ENCODE assay signal across 19 cellular contexts in the genomic region with DNA sequence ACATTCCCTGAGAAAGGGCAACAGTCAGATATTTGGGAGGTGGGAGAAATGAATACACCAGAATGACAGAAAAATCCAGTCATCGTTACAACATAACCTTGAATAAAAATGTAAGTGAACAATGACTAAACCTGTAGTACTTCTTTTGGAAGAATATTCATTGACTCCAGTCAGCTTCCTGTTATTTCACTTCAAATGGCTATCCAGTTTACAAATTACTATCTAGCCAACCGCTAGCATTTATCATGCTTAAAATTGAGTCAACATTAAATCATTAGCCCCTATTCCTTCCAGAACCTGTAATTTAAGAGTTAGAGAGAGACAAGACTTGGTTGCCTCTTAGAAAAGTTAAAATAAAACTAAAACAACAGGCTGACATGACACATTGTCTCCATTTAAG. TPM values are rescaled to one million over a fixed set of nuclear protein-coding genes. Genes with fewer than 3 reads are reported as not detected.
A peak's percentile ranks its signal among the peaks of the same experiment; 100 is the strongest.
DNase-seq lines count a peak whose midpoint lies in the region; ATAC-seq, FAIRE-seq and TF ChIP-seq lines count a peak whose summit lies in the region.
"Had no signal": no experiment of that assay in that cellular context is flagged by ENCODE, and none has a peak within 500 bp of the region (broad histone marks: within the 10 kb centered on the region; RNA-seq: fewer than 3 reads in every experiment).

No MANE protein-coding gene starts in this region.

- H3K27ac ChIP-seq in cardiac muscle cell, result peak overlapping the region; percentile 81
- no peak overlapping the region for H3K27ac ChIP-seq in right cardiac atrium (ENCODE audit: low read length)
- H3K27ac ChIP-seq in astrocyte (ENCODE audit: low read depth, low read length), result peak overlapping the region; percentile 67
- H3K27ac ChIP-seq: vagina had no signal

- H3K4me3 ChIP-seq in cardiac muscle cell, result no peak overlapping the region
- H3K4me3 ChIP-seq in right cardiac atrium (ENCODE audit: low read length), result no peak overlapping the region
- peak overlapping the region; percentile 7 for H3K4me3 ChIP-seq in astrocyte (ENCODE audit: insufficient read depth, low read depth, low read length)
- H3K4me3 ChIP-seq: vagina had no signal

- H3K9ac ChIP-seq in astrocyte (ENCODE audit: low read length), result peak overlapping the region; percentile 27

- H3K9me3 ChIP-seq in cardiac muscle cell (ENCODE audit: low read depth) (no peaks in the 10 kb centered on the region), right cardiac atrium (ENCODE audit: control insufficient read depth, low read length) (no peaks in the 10 kb centered on the region), astrocyte (ENCODE audit: insufficient read depth, low read depth, low read length) (no peaks in the 10 kb centered on the region)
- H3K9me3 ChIP-seq: vagina had no signal

- peaks cover 91% of the 10 kb centered on the region for H3K79me2 ChIP-seq in astrocyte (ENCODE audit: insufficient read depth, low read length)

- H3K4me1 Mint-ChIP-seq in astrocyte (ENCODE audit: low read depth, unreplicated experiment), result peaks cover 48% of the 10 kb centered on the region
- H3K4me1 Mint-ChIP-seq: activated naive CD8-positive, alpha-beta T cell treated with anti-CD3 and anti-CD28 coated beads for 36 hours had no signal

- 54% methylated on average over 2 of the region's 2 CpGs for WGBS in right cardiac atrium

- H3K27me3 Mint-ChIP-seq in astrocyte (ENCODE audit: low read depth, unreplicated experiment), result no peaks in the 10 kb centered on the region

- FAIRE-seq in astrocyte (lab: Jason Lieb, UNC) (peak; percentile 9), urothelium cell line (lab: Jason Lieb, UNC) (no peak)
- FAIRE-seq: HepG2, small intestine had no signal

- H2AFZ ChIP-seq in astrocyte (ENCODE audit: low read depth, low read length), result no peak overlapping the region

- H3K27ac Mint-ChIP-seq in astrocyte (ENCODE audit: unreplicated experiment), result no peak overlapping the region
- H3K27ac Mint-ChIP-seq: activated naive CD8-positive, alpha-beta T cell treated with anti-CD3 and anti-CD28 coated beads for 36 hours; T-helper 1 cell treated with Interleukin-12 subunit alpha and Interleukin-12 subunit beta and Interleukin-4 antibody, amounts not matched to agents 30 μg/mL and 1 μg/mL, for 36 hours had no signal

- no peaks in the 10 kb centered on the region for H3K9me3 Mint-ChIP-seq in astrocyte (ENCODE audit: unreplicated experiment)
- H3K9me3 Mint-ChIP-seq: activated naive CD8-positive, alpha-beta T cell treated with anti-CD3 and anti-CD28 coated beads for 36 hours; T-helper 1 cell treated with Interleukin-12 subunit alpha and Interleukin-12 subunit beta and Interleukin-4 antibody, amounts not matched to agents 30 μg/mL and 1 μg/mL, for 36 hours had no signal

- H4K20me1 ChIP-seq in astrocyte (ENCODE audit: insufficient read depth, low read length), result peaks cover 3% of the 10 kb centered on the region

- H3K36me3 Mint-ChIP-seq in astrocyte (ENCODE audit: low read depth, unreplicated experiment), result no peaks in the 10 kb centered on the region
- H3K36me3 Mint-ChIP-seq: activated naive CD8-positive, alpha-beta T cell treated with anti-CD3 and anti-CD28 coated beads for 36 hours had no signal

- no peak for TF ChIP-seq CTCF in cardiac muscle cell (IDR thresholded peaks at IDR 0.05; ENCODE audit: low read depth, low read length)
- TF ChIP-seq CTCF in astrocyte (IDR thresholded peaks at IDR 0.05; ENCODE audit: insufficient read depth, low read depth, low read length), result no peak

- no peak overlapping the region for H3K4me3 Mint-ChIP-seq in astrocyte (ENCODE audit: unreplicated experiment)
- H3K4me3 Mint-ChIP-seq: activated naive CD8-positive, alpha-beta T cell treated with anti-CD3 and anti-CD28 coated beads for 36 hours; T-helper 1 cell treated with Interleukin-12 subunit alpha and Interleukin-12 subunit beta and Interleukin-4 antibody, amounts not matched to agents 30 μg/mL and 1 μg/mL, for 36 hours had no signal

- ATAC-seq in right cardiac atrium (no peak), left cardiac atrium (no peak)

- peak overlapping the region; percentile 66 for H3K4me2 ChIP-seq in astrocyte (ENCODE audit: low read length)

- H3K27me3 ChIP-seq in cardiac muscle cell (no peaks in the 10 kb centered on the region), right cardiac atrium (ENCODE audit: control insufficient read depth, insufficient read depth) (no peaks in the 10 kb centered on the region), astrocyte (ENCODE audit: insufficient read depth, low read length) (no peaks in the 10 kb centered on the region)
- H3K27me3 ChIP-seq: vagina had no signal

- peaks cover 47% of the 10 kb centered on the region for H3K4me1 ChIP-seq in cardiac muscle cell (ENCODE audit: low read depth)
- peaks cover 7% of the 10 kb centered on the region for H3K4me1 ChIP-seq in right cardiac atrium (ENCODE audit: control insufficient read depth, insufficient read depth, low read length)
- H3K4me1 ChIP-seq in astrocyte (ENCODE audit: insufficient read depth, low read length), result peaks cover 50% of the 10 kb centered on the region

- DNase-seq in cardiac muscle cell (ENCODE audit: low read depth in 1 of 2, low spot score in 1 of 2) (no peak), right cardiac atrium (no peak), astrocyte (ENCODE audit: low read depth) (peak; percentile 84), iris pigment epithelial cell (ENCODE audit: low read depth) (peak; percentile 73), urothelium cell line (ENCODE audit: low spot score) (no peak), NCI-H345 (lab: John Stamatoyannopoulos, UW) (no peak), NCI-H69 (lab: John Stamatoyannopoulos, UW) (no peak), left cardiac atrium (no peak)
- DNase-seq: activated naive CD8-positive, alpha-beta T cell treated with anti-CD3 and anti-CD28 coated beads for 36 hours; cerebellar nuclear complex; erythroblast; NCI-H1092 treated with DMSO at 0.1 percent for 48 hours; NCI-H446; RPMI8226; stimulated activated naive CD4-positive, alpha-beta T cell had no signal

- no peaks in the 10 kb centered on the region for H3K36me3 ChIP-seq in cardiac muscle cell
- H3K36me3 ChIP-seq in astrocyte (ENCODE audit: insufficient read depth, low read length), result peaks cover 2% of the 10 kb centered on the region
- H3K36me3 ChIP-seq: vagina had no signal

- intact Hi-C loops in right cardiac atrium (cut with DNase I) (no loop called here), left cardiac atrium (cut with DNase I) (no loop called here)

RNA-seq across cellular contexts. Expression of a gene that starts 33.6 kb away (rescaled TPM):
- 67.7 and 114 TPM in 2 replicates for total RNA-seq in cardiac muscle cell
- polyA plus RNA-seq in cardiac muscle cell, result 113 and 125 TPM in 2 replicates
- total RNA-seq in right cardiac atrium, result 100 to 1,000 TPM in 3 of 4 donors, 10 to 100 TPM in 1; 73.4 to 102 (median 102) TPM
- polyA plus RNA-seq in right cardiac atrium, result 50.9 TPM
- total RNA-seq in astrocyte, result 171 and 187 TPM in 2 replicates
- total RNA-seq in left cardiac atrium, result 10 to 100 TPM; 92.2 to 92.8 TPM
- total RNA-seq: activated naive CD8-positive, alpha-beta T cell treated with anti-CD3 and anti-CD28 coated beads for 36 hours; HepG2 had no signal
- polyA plus RNA-seq: HepG2 had no signal

Comparison
In these comparisons a context has a peak if more than half of its experiments do, and no peak if none do; other contexts are left out.
1. DNase-seq: peak in astrocyte (single experiment) and iris pigment epithelial cell (single experiment); none in cardiac muscle cell (0 of 2), right cardiac atrium (0 of 3), urothelium cell line (single experiment), NCI-H345 (single experiment), NCI-H69 (single experiment) and left cardiac atrium (single experiment).